ENCODE assay signal across 1 cellular context in genomic region chr16:51629602-51630001, GRCh38.
TF ChIP-seq lines count a peak whose summit lies in the region.

No MANE protein-coding gene starts in this region.

TF ChIP-seq in HEK293, 187 proteins besides CTCF, POLR2A, EP300 and RAD21 (continued from another document):
- TF ChIP-seq ZBTB26 (tag by site-specific recombination; optimal IDR thresholded peaks at IDR 0.05) (no peak), ZFP69B (tag by site-specific recombination; IDR thresholded peaks at IDR 0.05) (no peak), PBX3 (CRISPR knock-in tag; IDR thresholded peaks at IDR 0.05) (no peak)
